ENCODE assay signal across 8 cellular contexts in the genomic region with DNA sequence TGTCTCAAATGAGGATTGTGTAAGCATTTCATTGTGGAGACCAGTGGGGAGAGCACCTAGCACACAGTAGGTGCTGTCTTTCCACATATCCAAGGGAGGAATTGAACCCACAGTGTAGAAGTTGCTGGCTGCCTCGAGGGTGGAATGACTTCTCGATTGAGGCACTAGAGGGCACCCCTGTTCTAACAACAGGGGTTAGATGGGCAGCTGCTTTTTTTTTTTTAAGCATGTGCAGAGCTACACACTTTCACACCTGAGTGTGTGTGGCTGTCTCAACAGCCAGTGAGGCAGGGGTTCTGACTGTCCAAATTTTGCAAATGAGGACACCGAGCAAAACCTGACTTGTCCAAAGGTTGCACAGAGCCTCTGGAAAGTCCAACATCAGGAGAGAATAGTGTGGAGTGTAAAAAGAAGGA.
DNase-seq lines count a peak whose midpoint lies in the region; FAIRE-seq and TF ChIP-seq lines count a peak whose summit lies in the region.

No MANE protein-coding gene starts in this region.

- no peak for TF ChIP-seq POLR2A in uterus (IDR thresholded peaks at IDR 0.05)

- peak; percentile 20 for DNase-seq in NCI-H1436 (lab: John Stamatoyannopoulos, UW)
- no peak for DNase-seq in NCI-H1436 treated with DMSO at 0.1 percent for 48 hours (lab: John Stamatoyannopoulos, UW)
- peak; percentile 54 for DNase-seq in activated CD8-positive, alpha-beta memory T cell treated with anti-CD3 and anti-CD28 coated beads, Interleukin-2, amount 50 U/mL, for 4 hours
- peak in 1 of 2 donors; percentile 14 for DNase-seq in fibroblast of lung (ENCODE audit: low read depth in 2 of 2)
- DNase-seq in small intestine = peak; percentile 46
- no peak for DNase-seq in uterus
- DNase-seq in medulla oblongata (ENCODE audit: extremely low spot score) = no peak

- 7 to 16% (median 14%) methylated on average over 3 of the region's 3 CpGs for WGBS in small intestine, 3 donors

- H3K27me3 ChIP-seq in fibroblast of lung (ENCODE audit: control insufficient read depth, insufficient read depth, low read length) (no peaks in the 10 kb centered on the region), small intestine (ENCODE audit: control insufficient read depth in 2 of 2, insufficient read depth in 2 of 2, low read length in 2 of 2) (no peaks in the 10 kb centered on the region), uterus (no peaks in the 10 kb centered on the region)

- H3K79me2 ChIP-seq in fibroblast of lung (ENCODE audit: control insufficient read depth, insufficient read depth, low read length) = no peaks in the 10 kb centered on the region

- H3K27ac ChIP-seq in fibroblast of lung (ENCODE audit: insufficient read depth, low read length) (no peak overlapping the region), small intestine (ENCODE audit: low read depth in 1 of 2, low read length in 1 of 2) (no peak overlapping the region), uterus (no peak overlapping the region)

- no peaks in the 10 kb centered on the region for H4K20me1 ChIP-seq in fibroblast of lung (ENCODE audit: control insufficient read depth, extremely low read depth, insufficient read depth, low read length)

- no peaks in the 10 kb centered on the region for H3K36me3 ChIP-seq in fibroblast of lung (ENCODE audit: control insufficient read depth, insufficient read depth, low read length)
- no peaks in the 10 kb centered on the region for H3K36me3 ChIP-seq in small intestine (ENCODE audit: control insufficient read depth in 2 of 2, insufficient read depth in 2 of 2, low read length in 2 of 2)
- no peaks in the 10 kb centered on the region for H3K36me3 ChIP-seq in uterus

- FAIRE-seq in small intestine (lab: Jason Lieb, UNC) = no peak

- H2AFZ ChIP-seq in fibroblast of lung (ENCODE audit: low read length) = no peak overlapping the region

- no peak overlapping the region for H3K4me2 ChIP-seq in fibroblast of lung (ENCODE audit: extremely low read depth, insufficient read depth, low read length)

- H3K9ac ChIP-seq in fibroblast of lung (ENCODE audit: insufficient read depth, low read length) = no peak overlapping the region

- H3K9me3 ChIP-seq in fibroblast of lung (ENCODE audit: control insufficient read depth, insufficient read depth, low read depth, low read length) = no peaks in the 10 kb centered on the region
- no peaks in the 10 kb centered on the region for H3K9me3 ChIP-seq in small intestine (ENCODE audit: control insufficient read depth, low read depth)
- H3K9me3 ChIP-seq in uterus = no peaks in the 10 kb centered on the region

- TF ChIP-seq CTCF in LNCAP (IDR thresholded peaks at IDR 0.05) (peak; percentile 78), fibroblast of lung (conservative IDR thresholded peaks at IDR 0.05 in 1 of 2, IDR thresholded peaks at IDR 0.05 in 1 of 2; ENCODE audit: low read depth in 1 of 2, low read length in 2 of 2) (peak; percentile 33 to 36), uterus (IDR thresholded peaks at IDR 0.05) (peak in 2 of 4 experiments; percentile 8 to 16)

- H3K4me3 ChIP-seq in fibroblast of lung (replicated peaks in 1 of 4; ENCODE audit: control extremely low read depth in 1 of 4, insufficient read depth in 1 of 4, low read depth in 3 of 4, low read length in 4 of 4) = no peak overlapping the region
- no peak overlapping the region for H3K4me3 ChIP-seq in small intestine (ENCODE audit: low read depth in 1 of 2, low read length in 2 of 2)
- no peak overlapping the region for H3K4me3 ChIP-seq in uterus

- intact Hi-C loops in uterus (cut with DNase I; ENCODE audit: low total_unique reads) = no loop called here

- no peaks in the 10 kb centered on the region for H3K4me1 ChIP-seq in fibroblast of lung (ENCODE audit: control insufficient read depth, extremely low read depth, insufficient read depth, low read length)
- no peaks in the 10 kb centered on the region for H3K4me1 ChIP-seq in small intestine (ENCODE audit: control insufficient read depth in 2 of 2, insufficient read depth in 1 of 2, low read depth in 1 of 2, low read length in 1 of 2)
- H3K4me1 ChIP-seq in uterus = no peaks in the 10 kb centered on the region

Comparison
In these comparisons a context has a peak if more than half of its experiments do, and no peak if none do; other contexts are left out.
1. DNase-seq: peak in NCI-H1436 (single experiment), activated CD8-positive, alpha-beta memory T cell treated with anti-CD3 and anti-CD28 coated beads, Interleukin-2, amount 50 U/mL, for 4 hours (single experiment) and small intestine (single experiment); none in NCI-H1436 treated with DMSO at 0.1 percent for 48 hours (single experiment), uterus (0 of 2) and medulla oblongata (single experiment).